8 cellular contexts compared by ENCODE assay signal in the genomic region with DNA sequence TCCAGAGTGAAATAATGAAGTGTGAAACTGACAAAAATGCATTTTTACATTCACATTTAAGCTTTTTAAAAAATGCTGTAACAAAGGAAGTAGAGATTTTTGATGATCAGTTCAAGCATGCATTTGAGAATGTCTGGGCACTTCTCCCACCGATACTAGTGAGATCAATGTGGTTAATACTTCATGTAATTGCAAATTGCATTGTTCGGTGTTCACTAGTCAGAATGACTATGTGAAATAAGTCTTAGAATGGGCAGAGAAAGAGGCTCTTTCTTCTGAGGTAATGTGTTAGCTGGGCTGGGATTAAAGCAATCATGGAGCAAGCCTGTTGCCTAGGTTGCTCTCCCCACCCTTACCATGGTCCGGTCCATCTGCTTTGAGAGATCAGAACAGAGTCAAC.
"Had no signal": no experiment of that assay in that cellular context is flagged by ENCODE, and none has a peak within 500 bp of the region (broad histone marks: within the 10 kb centered on the region; RNA-seq: fewer than 3 reads in every experiment).

No MANE protein-coding gene starts in this region.

- H3K4me3 ChIP-seq: K562 had no signal

- FAIRE-seq: HepG2, HTR-8/SVneo, K562 had no signal

- DNase-seq: IMR-90, KBM-7, KG1 had no signal

- H3K27ac ChIP-seq: HL-60, KMS-11 had no signal

- H3K9ac ChIP-seq: KMS-11 had no signal

- H3K4me2 ChIP-seq: KMS-11 had no signal

- ATAC-seq: HepG2, K562 had no signal
